8 cellular contexts compared by ENCODE assay signal in genomic region chr22:39266398-39267030, GRCh38.
DNase-seq lines count a peak whose midpoint lies in the region; ATAC-seq, FAIRE-seq and TF ChIP-seq lines count a peak whose summit lies in the region.

No MANE protein-coding gene starts in this region.

- ATAC-seq in GM21737 (IDR thresholded peaks at IDR 0.05; ENCODE audit: unreplicated experiment): peak; percentile 79

- FAIRE-seq in GM18507 (lab: Jason Lieb, UNC): peak; percentile 100

- DNase-seq in GM18507 (ENCODE audit: extremely low spot score, insufficient read length, low read depth): peak; percentile 66
- peak; percentile 97 for DNase-seq in MV-4-11 (lab: John Stamatoyannopoulos, UW)
- peak; percentile 40 for DNase-seq in globus pallidus (ENCODE audit: low spot score)
- DNase-seq in NCI-H510A treated with DMSO at 0.1 percent for 48 hours (lab: John Stamatoyannopoulos, UW): no peak
- no peak for DNase-seq in erythroblast (lab: John Stamatoyannopoulos, UW)
- no peak for DNase-seq in NCI-H128 (lab: John Stamatoyannopoulos, UW; ENCODE audit: unreplicated experiment)
- DNase-seq in hepatic stellate cell (ENCODE audit: low spot score): no peak

- TF ChIP-seq POLR2A in erythroblast (IDR thresholded peaks at IDR 0.05; ENCODE audit: low read length): no peak

Comparison
In these comparisons a context has a peak if more than half of its experiments do, and no peak if none do; other contexts are left out.
1. DNase-seq: peak in GM18507 (single experiment), MV-4-11 (single experiment) and globus pallidus (single experiment); none in NCI-H510A treated with DMSO at 0.1 percent for 48 hours (single experiment), erythroblast (0 of 2), NCI-H128 (single experiment) and hepatic stellate cell (single experiment).